Comparison of ENCODE assay signal across 9 cellular contexts in the genomic region with DNA sequence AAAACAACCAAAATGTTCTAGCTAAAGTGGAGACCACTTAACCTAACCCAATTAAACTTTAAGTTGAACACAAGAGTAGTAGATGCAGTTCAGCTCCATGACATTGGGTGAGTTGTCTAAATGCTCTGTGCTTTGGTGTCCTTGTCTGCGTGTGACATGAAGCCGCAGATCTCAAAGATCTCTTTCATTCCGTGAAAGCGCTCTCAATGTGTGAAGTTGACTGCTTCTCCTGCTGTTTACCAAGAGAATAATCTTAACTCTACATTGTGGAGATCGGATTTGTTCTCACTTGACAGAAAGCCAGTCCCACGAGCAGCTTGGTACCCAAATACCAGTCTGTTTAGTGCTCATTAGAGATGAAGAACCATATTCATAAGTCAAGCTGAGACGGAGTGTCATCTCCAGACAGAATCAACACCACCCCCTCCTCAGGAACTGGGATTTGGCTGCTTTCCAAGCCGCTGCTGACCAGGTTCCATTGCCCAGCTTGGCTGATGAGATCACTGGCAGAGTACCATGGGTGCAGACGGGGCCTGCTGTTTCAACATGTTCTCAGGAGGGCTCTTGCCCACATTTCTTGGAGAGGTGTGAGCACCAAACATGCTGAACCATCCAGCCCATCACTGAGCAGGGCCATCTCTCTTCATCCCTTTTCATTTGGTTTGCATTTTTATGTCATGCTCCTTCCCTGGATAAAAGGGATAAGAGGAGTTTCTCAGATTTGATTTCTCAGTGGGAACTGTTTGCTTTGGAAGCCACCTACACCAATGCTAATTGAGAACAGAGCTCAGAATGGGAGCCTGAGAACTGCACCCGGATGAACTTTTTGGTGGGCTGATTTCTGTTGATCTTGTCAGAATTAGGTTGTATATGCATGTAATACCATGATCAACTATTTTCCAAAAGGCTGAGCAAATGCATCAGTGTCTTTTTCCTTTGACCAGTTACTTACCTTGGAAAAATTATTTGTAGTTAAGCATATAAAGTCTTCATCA.
DNase-seq lines count a peak whose midpoint lies in the region; ATAC-seq and TF ChIP-seq lines count a peak whose summit lies in the region.
"Had no signal": no experiment of that assay in that cellular context is flagged by ENCODE, and none has a peak within 500 bp of the region (broad histone marks: within the 10 kb centered on the region; RNA-seq: fewer than 3 reads in every experiment).

No MANE protein-coding gene starts in this region.

- H3K27me3 Mint-ChIP-seq in WTC11 (ENCODE audit: low read depth), result no peaks in the 10 kb centered on the region

- H3K27me3 ChIP-seq in skeletal muscle tissue (ENCODE audit: control insufficient read depth in 3 of 3, insufficient read depth in 3 of 3, low read length in 3 of 3), result no peaks in the 10 kb centered on the region

- peaks cover 4 to 23% (median 15%) of the 10 kb centered on the region in 3 donors for H3K4me1 ChIP-seq in skeletal muscle tissue (ENCODE audit: control insufficient read depth in 3 of 3, insufficient read depth in 3 of 3, low read length in 3 of 3)

- peaks cover 12% of the 10 kb centered on the region for H3K36me3 Mint-ChIP-seq in WTC11

- H3K27ac Mint-ChIP-seq in WTC11, result peak overlapping the region; percentile 96

- in situ Hi-C loops in GM13976 (cut with MboI; ENCODE audit: low sequenced_read_pairs, unreplicated experiment), result no loop called here

- peak; percentile 37 for DNase-seq in HT1080 (ENCODE audit: low read depth)
- DNase-seq in WTC11 (ENCODE audit: low spot score), result no peak
- peak; percentile 46 for DNase-seq in left ventricle myocardium superior
- DNase-seq in activated naive CD4-positive, alpha-beta T cell treated with anti-CD3 and anti-CD28 coated beads, Interleukin-2, amount 50 U/mL, for 16 hours, result no peak
- DNase-seq in GM13976 (ENCODE audit: low spot score), result no peak
- no peak for DNase-seq in HT-29 (ENCODE audit: low spot score)

- CTCF ChIA-PET in WTC11 (lab: Charles Lee), result interaction anchor here (0.6 to 2.1 kb wide), 3 partner anchors 33 to 166 kb away, joined by 3 to 6 read pairs (median 5); partner anchors contain the start of gene AGBL3

- H3K9me3 ChIP-seq in skeletal muscle tissue (ENCODE audit: control insufficient read depth in 3 of 3, low read length in 3 of 3), result no peaks in the 10 kb centered on the region

- intact Hi-C loops in left ventricle myocardium superior (cut with micrococcal nuclease), result loop anchor here (10.0 kb wide), 1 partner anchor 54 kb away; no protein-coding TSS in a partner anchor

- peaks cover 37% of the 10 kb centered on the region for H3K4me1 Mint-ChIP-seq in WTC11
- H3K4me1 Mint-ChIP-seq: central memory CD8-positive, alpha-beta T cell had no signal

- peak overlapping the region; percentile 70 to 79 (median 72) for H3K4me3 ChIP-seq in skeletal muscle tissue (ENCODE audit: low read length in 3 of 3)

- no peak overlapping the region for H3K27ac ChIP-seq in skeletal muscle tissue (ENCODE audit: low read depth, low read length)

- POLR2A ChIA-PET in WTC11 (lab: Charles Lee), result interaction anchor here (0.7 to 1.4 kb wide), 2 partner anchors 9 to 123 kb away, joined by 3 to 4 read pairs; no protein-coding TSS in a partner anchor

- H3K36me3 ChIP-seq in skeletal muscle tissue (ENCODE audit: control insufficient read depth in 3 of 3, insufficient read depth in 3 of 3, low read length in 3 of 3), result no peaks in the 10 kb centered on the region

- H3K9ac ChIP-seq in skeletal muscle tissue (ENCODE audit: low read depth in 1 of 3, low read length in 3 of 3), result peak overlapping the region in 1 of 3 donors; percentile 70

- TF ChIP-seq CTCF in WTC11 (IDR thresholded peaks at IDR 0.05) (no peak), GM13976 (IDR thresholded peaks at IDR 0.05; ENCODE audit: borderline replicate concordance, control extremely low read depth, extremely low read depth, insufficient read depth, missing control alignments) (no peak)

- H3K9me3 Mint-ChIP-seq in WTC11, result peaks cover 9% of the 10 kb centered on the region

- H3K4me3 Mint-ChIP-seq in WTC11, result peak overlapping the region; percentile 83
- H3K4me3 Mint-ChIP-seq: central memory CD8-positive, alpha-beta T cell had no signal

- ATAC-seq in WTC11, result no peak
- ATAC-seq in left ventricle myocardium superior, result peak; percentile 12
- no peak for ATAC-seq in GM21390 (IDR thresholded peaks at IDR 0.05; ENCODE audit: unreplicated experiment)

TF ChIP-seq in WTC11, 78 proteins besides CTCF, POLR2A, EP300 and RAD21 (continues in another document):
- TF ChIP-seq, protein P1, sequence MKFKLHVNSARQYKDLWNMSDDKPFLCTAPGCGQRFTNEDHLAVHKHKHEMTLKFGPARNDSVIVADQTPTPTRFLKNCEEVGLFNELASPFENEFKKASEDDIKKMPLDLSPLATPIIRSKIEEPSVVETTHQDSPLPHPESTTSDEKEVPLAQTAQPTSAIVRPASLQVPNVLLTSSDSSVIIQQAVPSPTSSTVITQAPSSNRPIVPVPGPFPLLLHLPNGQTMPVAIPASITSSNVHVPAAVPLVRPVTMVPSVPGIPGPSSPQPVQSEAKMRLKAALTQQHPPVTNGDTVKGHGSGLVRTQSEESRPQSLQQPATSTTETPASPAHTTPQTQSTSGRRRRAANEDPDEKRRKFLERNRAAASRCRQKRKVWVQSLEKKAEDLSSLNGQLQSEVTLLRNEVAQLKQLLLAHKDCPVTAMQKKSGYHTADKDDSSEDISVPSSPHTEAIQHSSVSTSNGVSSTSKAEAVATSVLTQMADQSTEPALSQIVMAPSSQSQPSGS (CRISPR knock-in tag; IDR thresholded peaks at IDR 0.05; ENCODE audit: borderline replicate concordance, low read depth), result no peak
- TF ChIP-seq ZNF423 (CRISPR knock-in tag; IDR thresholded peaks at IDR 0.05) (no peak), SMAD3 (CRISPR knock-in tag; IDR thresholded peaks at IDR 0.05; ENCODE audit: borderline replicate concordance) (no peak), GRHL2 (CRISPR knock-in tag; IDR thresholded peaks at IDR 0.05; ENCODE audit: insufficient replicate concordance, severe bottlenecking) (no peak), ZNF671 (CRISPR knock-in tag; IDR thresholded peaks at IDR 0.05) (no peak), ZSCAN18 (CRISPR knock-in tag; IDR thresholded peaks at IDR 0.05) (no peak), FOXJ3 (CRISPR knock-in tag; IDR thresholded peaks at IDR 0.05; ENCODE audit: borderline replicate concordance) (no peak), ZBTB21 (CRISPR knock-in tag; IDR thresholded peaks at IDR 0.05; ENCODE audit: borderline replicate concordance) (no peak), ELF4 (CRISPR knock-in tag; IDR thresholded peaks at IDR 0.05; ENCODE audit: low read depth) (no peak), PRRX2 (CRISPR knock-in tag; IDR thresholded peaks at IDR 0.05) (no peak), ESRRA (CRISPR knock-in tag; IDR thresholded peaks at IDR 0.05; ENCODE audit: borderline replicate concordance) (no peak)
- TF ChIP-seq, protein P2, sequence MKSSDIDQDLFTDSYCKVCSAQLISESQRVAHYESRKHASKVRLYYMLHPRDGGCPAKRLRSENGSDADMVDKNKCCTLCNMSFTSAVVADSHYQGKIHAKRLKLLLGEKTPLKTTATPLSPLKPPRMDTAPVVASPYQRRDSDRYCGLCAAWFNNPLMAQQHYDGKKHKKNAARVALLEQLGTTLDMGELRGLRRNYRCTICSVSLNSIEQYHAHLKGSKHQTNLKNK (CRISPR knock-in tag; IDR thresholded peaks at IDR 0.05), result no peak
- TF ChIP-seq, protein P3, sequence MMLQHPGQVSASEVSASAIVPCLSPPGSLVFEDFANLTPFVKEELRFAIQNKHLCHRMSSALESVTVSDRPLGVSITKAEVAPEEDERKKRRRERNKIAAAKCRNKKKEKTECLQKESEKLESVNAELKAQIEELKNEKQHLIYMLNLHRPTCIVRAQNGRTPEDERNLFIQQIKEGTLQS (CRISPR knock-in tag; conservative IDR thresholded peaks at IDR 0.05), result no peak
- TF ChIP-seq, protein P4, sequence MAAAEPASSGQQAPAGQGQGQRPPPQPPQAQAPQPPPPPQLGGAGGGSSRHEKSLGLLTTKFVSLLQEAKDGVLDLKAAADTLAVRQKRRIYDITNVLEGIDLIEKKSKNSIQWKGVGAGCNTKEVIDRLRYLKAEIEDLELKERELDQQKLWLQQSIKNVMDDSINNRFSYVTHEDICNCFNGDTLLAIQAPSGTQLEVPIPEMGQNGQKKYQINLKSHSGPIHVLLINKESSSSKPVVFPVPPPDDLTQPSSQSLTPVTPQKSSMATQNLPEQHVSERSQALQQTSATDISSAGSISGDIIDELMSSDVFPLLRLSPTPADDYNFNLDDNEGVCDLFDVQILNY (CRISPR knock-in tag; IDR thresholded peaks at IDR 0.05), result no peak

Comparison
In these comparisons a context has a peak if more than half of its experiments do, and no peak if none do; other contexts are left out.
1. DNase-seq: peak in HT1080 (single experiment) and left ventricle myocardium superior (single experiment); none in WTC11 (single experiment), activated naive CD4-positive, alpha-beta T cell treated with anti-CD3 and anti-CD28 coated beads, Interleukin-2, amount 50 U/mL, for 16 hours (single experiment), GM13976 (single experiment) and HT-29 (single experiment).